ENCODE assay signal across 8 cellular contexts in the genomic region with DNA sequence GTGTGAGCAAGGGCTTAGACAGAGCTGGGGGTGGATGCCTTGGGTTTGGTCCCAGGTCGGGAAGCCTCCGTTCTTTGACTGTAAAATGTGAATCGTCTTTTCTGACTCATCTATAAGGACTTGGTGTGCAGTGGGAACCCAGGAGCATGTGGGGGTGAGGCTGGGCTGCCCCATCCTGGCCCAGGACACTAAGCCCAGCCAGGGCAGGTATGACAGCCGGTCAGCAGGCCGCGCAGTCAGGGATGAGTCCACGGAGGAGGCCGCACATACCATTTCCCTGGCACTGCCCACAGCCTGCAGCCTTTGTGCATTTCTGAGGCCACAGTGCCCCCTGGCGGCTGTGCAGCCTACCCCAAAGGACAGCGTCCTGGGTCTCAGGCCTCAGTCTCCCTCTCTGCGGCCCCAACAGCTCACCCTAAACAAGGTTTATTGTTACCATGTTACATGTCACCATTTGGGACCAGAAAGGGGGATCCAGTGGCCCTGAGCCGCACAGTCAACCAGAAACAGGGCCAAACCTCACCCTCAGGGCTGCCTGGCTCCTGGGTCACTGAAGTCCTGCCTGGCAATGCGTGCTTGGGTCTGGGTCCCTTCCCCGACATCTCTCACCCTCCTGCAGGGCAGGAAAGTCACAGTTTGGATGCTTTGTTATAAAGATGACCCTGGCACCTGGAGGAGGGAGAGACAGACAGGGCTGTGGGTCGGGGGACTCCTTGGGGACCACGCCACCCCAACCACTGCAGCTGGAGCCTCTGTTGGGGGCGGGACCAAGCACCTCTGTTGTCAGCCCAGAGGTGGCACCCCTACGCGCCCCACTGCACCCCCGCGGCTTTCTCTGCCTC. TPM values are rescaled to one million over a fixed set of nuclear protein-coding genes. Genes with fewer than 3 reads are reported as not detected.
A peak's percentile ranks its signal among the peaks of the same experiment; 100 is the strongest.
DNase-seq lines count a peak whose midpoint lies in the region; ATAC-seq and TF ChIP-seq lines count a peak whose summit lies in the region.

No MANE protein-coding gene starts in this region.

- H3K36me3 ChIP-seq in HEK293 (ENCODE audit: control insufficient read depth in 2 of 2, insufficient read depth in 1 of 2, low read length in 2 of 2) (no peaks in the 10 kb centered on the region), OCI-LY7 (ENCODE audit: insufficient read depth, low read length) (no peaks in the 10 kb centered on the region), esophagus squamous epithelium (no peaks in the 10 kb centered on the region)

- no peaks in the 10 kb centered on the region for H3K27me3 ChIP-seq in esophagus squamous epithelium

- TF ChIP-seq CTCF in HEK293 (tag by site-specific recombination; IDR thresholded peaks at IDR 0.05), result peak; percentile 93
- TF ChIP-seq CTCF in OCI-LY7 (conservative IDR thresholded peaks at IDR 0.05; ENCODE audit: low read length), result peak; percentile 97
- TF ChIP-seq CTCF in esophagus squamous epithelium (IDR thresholded peaks at IDR 0.05), result peak; percentile 76 to 94 (median 89)

- POLR2A ChIA-PET in HEK293 (lab: Yijun Ruan, JAX), result no interaction called here
- POLR2A ChIA-PET in OCI-LY7 (lab: Charles Lee), result interaction anchor here (0.6 to 0.7 kb wide), 2 partner anchors 91 to 167 kb away, joined by 3 read pairs; no protein-coding TSS in a partner anchor

- intact Hi-C loops in OCI-LY7 (cut with micrococcal nuclease; ENCODE audit: unreplicated experiment), result loop anchor here (1.0 to 5.0 kb wide), 4 partner anchors 455 to 730 kb away; a partner anchor contains a TSS
- intact Hi-C loops in esophagus squamous epithelium (cut with DNase I), result loop anchor here (5.0 kb wide), 1 partner anchor 730 kb away; no protein-coding TSS in a partner anchor

- CTCF ChIA-PET in HEK293 (lab: Yijun Ruan, JAX), result interaction anchor here (0.6 to 5.5 kb wide), 22 partner anchors 10 to 988 kb away, joined by 3 to 39 read pairs (median 4); no protein-coding TSS in a partner anchor
- CTCF ChIA-PET in OCI-LY7 (lab: Charles Lee; ENCODE audit: unreplicated experiment), result interaction anchor here (0.6 kb wide), 1 partner anchor 397 kb away, joined by 3 read pairs; no protein-coding TSS in a partner anchor

- H3K4me3 Mint-ChIP-seq in activated T-cell treated with anti-CD3 and anti-CD28 coated beads, Interleukin-2, amount 50 U/mL, for 24 hours, result no peak overlapping the region
- H3K4me3 Mint-ChIP-seq in natural killer cell treated with Interleukin-12 subunit alpha and Interleukin-12 subunit beta and Interleukin-15 and Interleukin-18, amount 100 ng/mL, for 72 hours, result no peak overlapping the region
- H3K4me3 Mint-ChIP-seq in stimulated activated naive B cell treated with anti-CD40 and anti-IgM and Interleukin-4, amounts not matched to agents 10 μg/mL and 1 μg/mL and 100 μg/mL, for 72 hours, result no peak overlapping the region

- H3K4me1 Mint-ChIP-seq in activated T-cell treated with anti-CD3 and anti-CD28 coated beads, Interleukin-2, amount 50 U/mL, for 24 hours (ENCODE audit: low read depth), result peaks cover 3% of the 10 kb centered on the region
- H3K4me1 Mint-ChIP-seq in natural killer cell treated with Interleukin-12 subunit alpha and Interleukin-12 subunit beta and Interleukin-15 and Interleukin-18, amount 100 ng/mL, for 72 hours (ENCODE audit: low read depth in 2 of 2), result peaks cover 4 to 6% of the 10 kb centered on the region in 2 donors
- peaks cover 3 to 5% of the 10 kb centered on the region in 2 donors for H3K4me1 Mint-ChIP-seq in stimulated activated naive B cell treated with anti-CD40 and anti-IgM and Interleukin-4, amounts not matched to agents 10 μg/mL and 1 μg/mL and 100 μg/mL, for 72 hours

- H3K27ac ChIP-seq in HEK293 (ENCODE audit: extremely low read depth, low read depth, low read length) (no peak overlapping the region), OCI-LY7 (ENCODE audit: low read depth, low read length, poor library complexity, severe bottlenecking) (no peak overlapping the region), esophagus squamous epithelium (no peak overlapping the region)

- no peaks in the 10 kb centered on the region for H3K9me2 ChIP-seq in OCI-LY7 (ENCODE audit: insufficient read depth, low read length)

- no peak overlapping the region for H3K27ac Mint-ChIP-seq in activated T-cell treated with anti-CD3 and anti-CD28 coated beads, Interleukin-2, amount 50 U/mL, for 24 hours
- no peak overlapping the region for H3K27ac Mint-ChIP-seq in natural killer cell treated with Interleukin-12 subunit alpha and Interleukin-12 subunit beta and Interleukin-15 and Interleukin-18, amount 100 ng/mL, for 72 hours
- no peak overlapping the region for H3K27ac Mint-ChIP-seq in stimulated activated naive B cell treated with anti-CD40 and anti-IgM and Interleukin-4, amounts not matched to agents 10 μg/mL and 1 μg/mL and 100 μg/mL, for 72 hours

- no peaks in the 10 kb centered on the region for H3K79me2 ChIP-seq in OCI-LY7 (ENCODE audit: insufficient read depth, low read depth, low read length)

- H3K9me3 ChIP-seq in HEK293 (ENCODE audit: control insufficient read depth, insufficient read depth, low read depth, low read length) (no peaks in the 10 kb centered on the region), OCI-LY7 (ENCODE audit: low read length) (no peaks in the 10 kb centered on the region), esophagus squamous epithelium (no peaks in the 10 kb centered on the region)

- WGBS in esophagus squamous epithelium, 2 donors, result 11 to 38% methylated on average over 8 to 15 of the region's 21 CpGs

- no peaks in the 10 kb centered on the region for H3K27me3 Mint-ChIP-seq in activated T-cell treated with anti-CD3 and anti-CD28 coated beads, Interleukin-2, amount 50 U/mL, for 24 hours
- no peaks in the 10 kb centered on the region for H3K27me3 Mint-ChIP-seq in natural killer cell treated with Interleukin-12 subunit alpha and Interleukin-12 subunit beta and Interleukin-15 and Interleukin-18, amount 100 ng/mL, for 72 hours
- H3K27me3 Mint-ChIP-seq in stimulated activated naive B cell treated with anti-CD40 and anti-IgM and Interleukin-4, amounts not matched to agents 10 μg/mL and 1 μg/mL and 100 μg/mL, for 72 hours, result no peaks in the 10 kb centered on the region

- no peak overlapping the region for H2AFZ ChIP-seq in OCI-LY7 (ENCODE audit: low read length)

- H3K4me3 ChIP-seq in HEK293 (ENCODE audit: low read depth, low read length) (no peak overlapping the region), OCI-LY7 (ENCODE audit: low read depth, low read length, poor library complexity, severe bottlenecking) (no peak overlapping the region), esophagus squamous epithelium (no peak overlapping the region)

- DNase-seq in CMK (ENCODE audit: low read depth) (peak; percentile 48), OCI-LY7 (ENCODE audit: low spot score) (peak; percentile 80), esophagus squamous epithelium (lab: John Stamatoyannopoulos, UW) (no peak)
- peak; percentile 85 for DNase-seq in activated T-cell treated with anti-CD3 and anti-CD28 coated beads, Interleukin-2, amount 50 U/mL, for 24 hours
- DNase-seq in natural killer cell treated with Interleukin-12 subunit alpha and Interleukin-12 subunit beta and Interleukin-15 and Interleukin-18, amount 100 ng/mL, for 72 hours (ENCODE audit: low spot score), result peak; percentile 77
- no peak for DNase-seq in stimulated activated naive B cell treated with anti-CD40 and anti-IgM and Interleukin-4, amounts not matched to agents 10 μg/mL and 1 μg/mL and 100 μg/mL, for 72 hours

- no TSS peak for BruUV-seq in OCI-LY7 (replicated peaks; lab: Mats Ljungman, UMichigan)

- no peaks in the 10 kb centered on the region for H4K20me1 ChIP-seq in OCI-LY7 (ENCODE audit: insufficient read depth, low read length)

- no peaks in the 10 kb centered on the region for H3K4me1 ChIP-seq in HEK293 (ENCODE audit: control insufficient read depth, insufficient read depth, low read length)
- peaks cover 17% of the 10 kb centered on the region for H3K4me1 ChIP-seq in OCI-LY7 (ENCODE audit: insufficient read depth, low read length, poor library complexity, severe bottlenecking)
- peaks cover 0 to 6% (median 3%) of the 10 kb centered on the region in 3 donors for H3K4me1 ChIP-seq in esophagus squamous epithelium

- no peaks in the 10 kb centered on the region for H3K36me3 Mint-ChIP-seq in activated T-cell treated with anti-CD3 and anti-CD28 coated beads, Interleukin-2, amount 50 U/mL, for 24 hours (ENCODE audit: low read depth)
- no peaks in the 10 kb centered on the region for H3K36me3 Mint-ChIP-seq in natural killer cell treated with Interleukin-12 subunit alpha and Interleukin-12 subunit beta and Interleukin-15 and Interleukin-18, amount 100 ng/mL, for 72 hours
- no peaks in the 10 kb centered on the region for H3K36me3 Mint-ChIP-seq in stimulated activated naive B cell treated with anti-CD40 and anti-IgM and Interleukin-4, amounts not matched to agents 10 μg/mL and 1 μg/mL and 100 μg/mL, for 72 hours

- no peak overlapping the region for H3K4me2 ChIP-seq in OCI-LY7 (ENCODE audit: low read length)

- ATAC-seq in natural killer cell treated with Interleukin-12 subunit alpha and Interleukin-12 subunit beta and Interleukin-15 and Interleukin-18, amount 100 ng/mL, for 72 hours, result peak; percentile 78 to 81
- peak; percentile 95 to 97 for ATAC-seq in stimulated activated naive B cell treated with anti-CD40 and anti-IgM and Interleukin-4, amounts not matched to agents 10 μg/mL and 1 μg/mL and 100 μg/mL, for 72 hours (replicated peaks)
- no peak for ATAC-seq in GM21447 (IDR thresholded peaks at IDR 0.05; ENCODE audit: unreplicated experiment)

- no peaks in the 10 kb centered on the region for H3K9me3 Mint-ChIP-seq in activated T-cell treated with anti-CD3 and anti-CD28 coated beads, Interleukin-2, amount 50 U/mL, for 24 hours
- no peaks in the 10 kb centered on the region for H3K9me3 Mint-ChIP-seq in natural killer cell treated with Interleukin-12 subunit alpha and Interleukin-12 subunit beta and Interleukin-15 and Interleukin-18, amount 100 ng/mL, for 72 hours
- no peaks in the 10 kb centered on the region for H3K9me3 Mint-ChIP-seq in stimulated activated naive B cell treated with anti-CD40 and anti-IgM and Interleukin-4, amounts not matched to agents 10 μg/mL and 1 μg/mL and 100 μg/mL, for 72 hours

- no peak for TF ChIP-seq POLR2A in esophagus squamous epithelium (IDR thresholded peaks at IDR 0.05)

TF ChIP-seq in HEK293, 187 proteins besides CTCF, POLR2A, EP300 and RAD21 (continues in another document):
- TF ChIP-seq ZEB2 (tag by site-specific recombination; IDR thresholded peaks at IDR 0.05) (peak; percentile 45; the same call in 1 of the 2 replicates), ZSCAN30 (tag by site-specific recombination; IDR thresholded peaks at IDR 0.05) (peak; percentile 87; the same call in 1 of the 2 replicates)

RNA-seq across cellular contexts. Expression of a gene that starts 14.4 kb away (rescaled TPM):
- total RNA-seq in OCI-LY7 (2014; rRNA removed; shearing (Covaris generic)), result 27.3 and 42.0 TPM in 2 replicates
- total RNA-seq in OCI-LY7 (2022) (109 and 131 TPM in 2 replicates), esophagus squamous epithelium (1 to 10 TPM in 3 of 4 donors, under 1 TPM in 1; 0.47 to 7.3 (median 2.2) TPM)
- total RNA-seq in natural killer cell treated with Interleukin-12 subunit alpha and Interleukin-12 subunit beta and Interleukin-15 and Interleukin-18, amount 100 ng/mL, for 72 hours, result 1 to 10 TPM; 2.4 to 4.9 TPM

Comparison
In these comparisons a context has a peak if more than half of its experiments do, and no peak if none do; other contexts are left out.
1. DNase-seq: peak in CMK (single experiment), OCI-LY7 (single experiment), activated T-cell treated with anti-CD3 and anti-CD28 coated beads, Interleukin-2, amount 50 U/mL, for 24 hours (single experiment) and natural killer cell treated with Interleukin-12 subunit alpha and Interleukin-12 subunit beta and Interleukin-15 and Interleukin-18, amount 100 ng/mL, for 72 hours (single experiment); none in esophagus squamous epithelium (single experiment) and stimulated activated naive B cell treated with anti-CD40 and anti-IgM and Interleukin-4, amounts not matched to agents 10 μg/mL and 1 μg/mL and 100 μg/mL, for 72 hours (single experiment).
2. Peak in every context shown above with its lines, with median percentiles within 50 percentile points of each other: CTCF ChIP-seq.